Comparison of ENCODE assay signal across 23 cellular contexts in genomic region chrX:42384956-42385355, GRCh38.
DNase-seq lines count a peak whose midpoint lies in the region; ATAC-seq, FAIRE-seq and TF ChIP-seq lines count a peak whose summit lies in the region.
"Had no signal": no experiment of that assay in that cellular context is flagged by ENCODE, and none has a peak within 500 bp of the region (broad histone marks: within the 10 kb centered on the region; RNA-seq: fewer than 3 reads in every experiment).

No MANE protein-coding gene starts in this region.

- no peak overlapping the region for H2AFZ ChIP-seq in keratinocyte (ENCODE audit: control insufficient read depth, low read length)

- H3K9me3 ChIP-seq in keratinocyte (ENCODE audit: control insufficient read depth, low read depth, low read length): no peaks in the 10 kb centered on the region
- H3K9me3 ChIP-seq: heart right ventricle, left lung, SK-N-SH had no signal

- no peaks in the 10 kb centered on the region for H3K79me2 ChIP-seq in keratinocyte (ENCODE audit: control insufficient read depth, insufficient read depth, low read length)

- FAIRE-seq in bronchial epithelial cell (lab: Jason Lieb, UNC) (no peak), keratinocyte (lab: Jason Lieb, UNC) (no peak)
- FAIRE-seq: endometrium, K562 had no signal

- H3K27me3 Mint-ChIP-seq in activated CD8-positive, alpha-beta memory T cell treated with anti-CD3 and anti-CD28 coated beads, Interleukin-2, amount 10 ng/mL, durations not matched to agents 7 days and 5 days: peaks cover under 1% of the 10 kb centered on the region
- H3K27me3 Mint-ChIP-seq: activated CD4-positive, alpha-beta T cell treated with anti-CD3 and anti-CD28 coated beads, Interleukin-2, amount 10 ng/mL, durations not matched to agents 24 days and 14 days; dendritic cell treated with granulocyte-macrophage colony-stimulating factor and Interleukin-4, amounts not matched to agents 40 ng/mL and 50 ng/mL, for 4 days; naive thymus-derived CD4-positive, alpha-beta T cell; T-helper 17 cell had no signal

- no peak overlapping the region for H3K4me3 ChIP-seq in bronchial epithelial cell (ENCODE audit: low read depth, low read length)
- H3K4me3 ChIP-seq in keratinocyte (ENCODE audit: control insufficient read depth in 2 of 3, extremely low read depth in 1 of 3, insufficient read depth in 2 of 3, low read depth in 1 of 3, low read length in 3 of 3): no peak overlapping the region
- H3K4me3 ChIP-seq: heart right ventricle, K562, left lung, smooth muscle cell had no signal

- CTCF ChIA-PET in activated CD8-positive, alpha-beta memory T cell treated with anti-CD3 and anti-CD28 coated beads, Interleukin-2, amount 10 ng/mL, durations not matched to agents 7 days and 5 days (lab: Charles Lee): no interaction called here

- H3K4me1 Mint-ChIP-seq in activated CD8-positive, alpha-beta memory T cell treated with anti-CD3 and anti-CD28 coated beads, Interleukin-2, amount 10 ng/mL, durations not matched to agents 7 days and 5 days: no peaks in the 10 kb centered on the region
- H3K4me1 Mint-ChIP-seq: activated CD4-positive, alpha-beta T cell treated with anti-CD3 and anti-CD28 coated beads, Interleukin-2, amount 10 ng/mL, durations not matched to agents 24 days and 14 days; CD14-positive monocyte; mesothelial cell of epicardium had no signal

- peaks cover 6% of the 10 kb centered on the region for H3K4me1 ChIP-seq in keratinocyte (ENCODE audit: control insufficient read depth, extremely low read depth, insufficient read depth, low read length)
- H3K4me1 ChIP-seq: heart right ventricle, left lung had no signal

- ATAC-seq in activated CD8-positive, alpha-beta memory T cell treated with anti-CD3 and anti-CD28 coated beads, Interleukin-2, amount 10 ng/mL, durations not matched to agents 7 days and 5 days: no peak
- ATAC-seq: heart right ventricle; K562; left lung; naive thymus-derived CD4-positive, alpha-beta T cell; stimulated activated effector memory CD8-positive, alpha-beta T cell treated with anti-CD3 and anti-CD28 coated beads, Interleukin-12 subunit alpha, Interleukin-12 subunit beta, amount 100 ng/mL, for 72 hours; T-helper 17 cell had no signal

- DNase-seq in Ammon's horn (ENCODE audit: low spot score) (peak; percentile 17), M059J (ENCODE audit: low read depth) (peak; percentile 59), bronchial epithelial cell (ENCODE audit: low read depth) (peak; percentile 51), keratinocyte (ENCODE audit: low read depth, low spot score) (peak; percentile 13), GM19238 (ENCODE audit: insufficient read length, low spot score) (no peak)
- DNase-seq in activated T-cell treated with anti-CD3 and anti-CD28 coated beads, Interleukin-2, amount 50 U/mL, for 48 hours: no peak
- no peak for DNase-seq in activated CD8-positive, alpha-beta memory T cell treated with anti-CD3 and anti-CD28 coated beads, Interleukin-2, amount 10 ng/mL, durations not matched to agents 7 days and 5 days
- DNase-seq: activated CD4-positive, alpha-beta T cell treated with anti-CD3 and anti-CD28 coated beads, Interleukin-2, amount 10 ng/mL, durations not matched to agents 24 days and 14 days; activated naive CD4-positive, alpha-beta T cell treated with anti-CD3 and anti-CD28 coated beads, Interleukin-2, amount 50 U/mL, for 16 hours; heart right ventricle; left lung; naive thymus-derived CD4-positive, alpha-beta T cell; NCI-H1436 treated with DMSO at 0.1 percent for 48 hours; NCI-H524 treated with DMSO at 0.1 percent for 48 hours; SK-N-SH; T-helper 17 cell had no signal

- no peak overlapping the region for H3K4me3 Mint-ChIP-seq in activated CD8-positive, alpha-beta memory T cell treated with anti-CD3 and anti-CD28 coated beads, Interleukin-2, amount 10 ng/mL, durations not matched to agents 7 days and 5 days
- H3K4me3 Mint-ChIP-seq: activated CD4-positive, alpha-beta T cell treated with anti-CD3 and anti-CD28 coated beads, Interleukin-2, amount 10 ng/mL, durations not matched to agents 24 days and 14 days; CD14-positive monocyte; dendritic cell treated with granulocyte-macrophage colony-stimulating factor and Interleukin-4, amounts not matched to agents 40 ng/mL and 50 ng/mL, for 4 days; mesothelial cell of epicardium; naive thymus-derived CD4-positive, alpha-beta T cell; stimulated activated effector memory CD8-positive, alpha-beta T cell treated with anti-CD3 and anti-CD28 coated beads, Interleukin-12 subunit alpha, Interleukin-12 subunit beta, amount 100 ng/mL, for 72 hours; T-helper 17 cell had no signal

- no peak overlapping the region for H3K27ac ChIP-seq in keratinocyte (ENCODE audit: control insufficient read depth, insufficient read depth, low read length)
- H3K27ac ChIP-seq: heart right ventricle, left lung had no signal

- no peaks in the 10 kb centered on the region for H3K9me3 Mint-ChIP-seq in activated CD8-positive, alpha-beta memory T cell treated with anti-CD3 and anti-CD28 coated beads, Interleukin-2, amount 10 ng/mL, durations not matched to agents 7 days and 5 days (ENCODE audit: low read depth)
- H3K9me3 Mint-ChIP-seq: dendritic cell treated with granulocyte-macrophage colony-stimulating factor and Interleukin-4, amounts not matched to agents 40 ng/mL and 50 ng/mL, for 4 days; naive thymus-derived CD4-positive, alpha-beta T cell; stimulated activated effector memory CD8-positive, alpha-beta T cell treated with anti-CD3 and anti-CD28 coated beads, Interleukin-12 subunit alpha, Interleukin-12 subunit beta, amount 100 ng/mL, for 72 hours had no signal

- H3K27me3 ChIP-seq in bronchial epithelial cell (ENCODE audit: control insufficient read depth, insufficient read depth, low read length) (no peaks in the 10 kb centered on the region), keratinocyte (ENCODE audit: control insufficient read depth, extremely low read depth, insufficient read depth, low read length) (no peaks in the 10 kb centered on the region)
- H3K27me3 ChIP-seq: left lung had no signal

- TF ChIP-seq CTCF in bronchial epithelial cell (IDR thresholded peaks at IDR 0.05; ENCODE audit: insufficient read depth, low read length, severe bottlenecking): no peak
- no peak for TF ChIP-seq CTCF in keratinocyte (optimal IDR thresholded peaks at IDR 0.05 in 1 of 3, IDR thresholded peaks at IDR 0.05 in 1 of 3, conservative IDR thresholded peaks at IDR 0.05 in 1 of 3; ENCODE audit: extremely low read depth in 1 of 3, insufficient read depth in 2 of 3, low read length in 3 of 3)

- dilution Hi-C loops in keratinocyte (cut with MboI; ENCODE audit: extremely low pct_ligation_motif_present, low sequenced_read_pairs): no loop called here

- H4K20me1 ChIP-seq in keratinocyte (ENCODE audit: control insufficient read depth, extremely low read depth, insufficient read depth, low read length): no peaks in the 10 kb centered on the region

- H3K4me2 ChIP-seq in keratinocyte (ENCODE audit: control insufficient read depth, extremely low read depth, insufficient read depth, low read depth, low read length): no peak overlapping the region
- H3K4me2 ChIP-seq: SK-N-SH, smooth muscle cell had no signal

- H3K9me1 ChIP-seq in keratinocyte (ENCODE audit: control insufficient read depth, extremely low read depth, insufficient read depth, low read length): no peaks in the 10 kb centered on the region

- H3K27ac Mint-ChIP-seq in activated CD8-positive, alpha-beta memory T cell treated with anti-CD3 and anti-CD28 coated beads, Interleukin-2, amount 10 ng/mL, durations not matched to agents 7 days and 5 days: no peak overlapping the region
- H3K27ac Mint-ChIP-seq: activated CD4-positive, alpha-beta T cell treated with anti-CD3 and anti-CD28 coated beads, Interleukin-2, amount 10 ng/mL, durations not matched to agents 24 days and 14 days; CD14-positive monocyte; dendritic cell treated with granulocyte-macrophage colony-stimulating factor and Interleukin-4, amounts not matched to agents 40 ng/mL and 50 ng/mL, for 4 days; mesothelial cell of epicardium; stimulated activated effector memory CD8-positive, alpha-beta T cell treated with anti-CD3 and anti-CD28 coated beads, Interleukin-12 subunit alpha, Interleukin-12 subunit beta, amount 100 ng/mL, for 72 hours; T-helper 17 cell had no signal

- peaks cover under 1% of the 10 kb centered on the region for H3K36me3 Mint-ChIP-seq in activated CD8-positive, alpha-beta memory T cell treated with anti-CD3 and anti-CD28 coated beads, Interleukin-2, amount 10 ng/mL, durations not matched to agents 7 days and 5 days
- H3K36me3 Mint-ChIP-seq: CD14-positive monocyte; mesothelial cell of epicardium; naive thymus-derived CD4-positive, alpha-beta T cell; stimulated activated effector memory CD8-positive, alpha-beta T cell treated with anti-CD3 and anti-CD28 coated beads, Interleukin-12 subunit alpha, Interleukin-12 subunit beta, amount 100 ng/mL, for 72 hours had no signal

- H3K36me3 ChIP-seq in bronchial epithelial cell (ENCODE audit: control insufficient read depth, insufficient read depth, low read length) (no peaks in the 10 kb centered on the region), keratinocyte (ENCODE audit: control insufficient read depth in 2 of 2, extremely low read depth in 1 of 2, insufficient read depth in 2 of 2, low read length in 2 of 2) (no peaks in the 10 kb centered on the region)
- H3K36me3 ChIP-seq: heart right ventricle, left lung had no signal

- no peak overlapping the region for H3K9ac ChIP-seq in keratinocyte (ENCODE audit: control insufficient read depth, extremely low read depth, insufficient read depth, low read length)
- H3K9ac ChIP-seq: SK-N-SH had no signal

Comparison
In these comparisons a context has a peak if more than half of its experiments do, and no peak if none do; other contexts are left out.
1. DNase-seq: peak in Ammon's horn (single experiment), M059J (single experiment), bronchial epithelial cell (single experiment) and keratinocyte (single experiment); none in GM19238 (single experiment), activated T-cell treated with anti-CD3 and anti-CD28 coated beads, Interleukin-2, amount 50 U/mL, for 48 hours (0 of 2) and activated CD8-positive, alpha-beta memory T cell treated with anti-CD3 and anti-CD28 coated beads, Interleukin-2, amount 10 ng/mL, durations not matched to agents 7 days and 5 days (single experiment).